1 cellular context compared by ENCODE assay signal in the genomic region with DNA sequence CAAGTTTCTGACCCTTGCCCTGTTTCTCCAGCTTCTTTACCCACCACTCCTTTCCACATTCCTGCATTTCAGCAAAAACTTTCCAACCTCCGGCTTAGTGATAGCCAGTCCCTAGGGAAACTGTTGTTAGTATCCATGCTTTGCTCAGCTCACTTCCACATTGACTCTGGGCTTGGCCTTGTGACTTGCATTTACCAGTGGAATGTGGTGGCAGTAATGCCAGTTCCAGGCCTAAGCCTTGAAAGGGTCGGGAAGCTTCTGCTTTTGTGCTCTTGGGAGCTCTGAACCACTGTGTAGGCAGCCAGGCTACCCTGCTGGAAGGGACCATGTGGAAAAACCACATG.
TF ChIP-seq lines count a peak whose summit lies in the region.

No MANE protein-coding gene starts in this region.

TF ChIP-seq in GM23338, 12 proteins besides CTCF, POLR2A, EP300 and RAD21 (continued from another document):
- TF ChIP-seq, protein P1, sequence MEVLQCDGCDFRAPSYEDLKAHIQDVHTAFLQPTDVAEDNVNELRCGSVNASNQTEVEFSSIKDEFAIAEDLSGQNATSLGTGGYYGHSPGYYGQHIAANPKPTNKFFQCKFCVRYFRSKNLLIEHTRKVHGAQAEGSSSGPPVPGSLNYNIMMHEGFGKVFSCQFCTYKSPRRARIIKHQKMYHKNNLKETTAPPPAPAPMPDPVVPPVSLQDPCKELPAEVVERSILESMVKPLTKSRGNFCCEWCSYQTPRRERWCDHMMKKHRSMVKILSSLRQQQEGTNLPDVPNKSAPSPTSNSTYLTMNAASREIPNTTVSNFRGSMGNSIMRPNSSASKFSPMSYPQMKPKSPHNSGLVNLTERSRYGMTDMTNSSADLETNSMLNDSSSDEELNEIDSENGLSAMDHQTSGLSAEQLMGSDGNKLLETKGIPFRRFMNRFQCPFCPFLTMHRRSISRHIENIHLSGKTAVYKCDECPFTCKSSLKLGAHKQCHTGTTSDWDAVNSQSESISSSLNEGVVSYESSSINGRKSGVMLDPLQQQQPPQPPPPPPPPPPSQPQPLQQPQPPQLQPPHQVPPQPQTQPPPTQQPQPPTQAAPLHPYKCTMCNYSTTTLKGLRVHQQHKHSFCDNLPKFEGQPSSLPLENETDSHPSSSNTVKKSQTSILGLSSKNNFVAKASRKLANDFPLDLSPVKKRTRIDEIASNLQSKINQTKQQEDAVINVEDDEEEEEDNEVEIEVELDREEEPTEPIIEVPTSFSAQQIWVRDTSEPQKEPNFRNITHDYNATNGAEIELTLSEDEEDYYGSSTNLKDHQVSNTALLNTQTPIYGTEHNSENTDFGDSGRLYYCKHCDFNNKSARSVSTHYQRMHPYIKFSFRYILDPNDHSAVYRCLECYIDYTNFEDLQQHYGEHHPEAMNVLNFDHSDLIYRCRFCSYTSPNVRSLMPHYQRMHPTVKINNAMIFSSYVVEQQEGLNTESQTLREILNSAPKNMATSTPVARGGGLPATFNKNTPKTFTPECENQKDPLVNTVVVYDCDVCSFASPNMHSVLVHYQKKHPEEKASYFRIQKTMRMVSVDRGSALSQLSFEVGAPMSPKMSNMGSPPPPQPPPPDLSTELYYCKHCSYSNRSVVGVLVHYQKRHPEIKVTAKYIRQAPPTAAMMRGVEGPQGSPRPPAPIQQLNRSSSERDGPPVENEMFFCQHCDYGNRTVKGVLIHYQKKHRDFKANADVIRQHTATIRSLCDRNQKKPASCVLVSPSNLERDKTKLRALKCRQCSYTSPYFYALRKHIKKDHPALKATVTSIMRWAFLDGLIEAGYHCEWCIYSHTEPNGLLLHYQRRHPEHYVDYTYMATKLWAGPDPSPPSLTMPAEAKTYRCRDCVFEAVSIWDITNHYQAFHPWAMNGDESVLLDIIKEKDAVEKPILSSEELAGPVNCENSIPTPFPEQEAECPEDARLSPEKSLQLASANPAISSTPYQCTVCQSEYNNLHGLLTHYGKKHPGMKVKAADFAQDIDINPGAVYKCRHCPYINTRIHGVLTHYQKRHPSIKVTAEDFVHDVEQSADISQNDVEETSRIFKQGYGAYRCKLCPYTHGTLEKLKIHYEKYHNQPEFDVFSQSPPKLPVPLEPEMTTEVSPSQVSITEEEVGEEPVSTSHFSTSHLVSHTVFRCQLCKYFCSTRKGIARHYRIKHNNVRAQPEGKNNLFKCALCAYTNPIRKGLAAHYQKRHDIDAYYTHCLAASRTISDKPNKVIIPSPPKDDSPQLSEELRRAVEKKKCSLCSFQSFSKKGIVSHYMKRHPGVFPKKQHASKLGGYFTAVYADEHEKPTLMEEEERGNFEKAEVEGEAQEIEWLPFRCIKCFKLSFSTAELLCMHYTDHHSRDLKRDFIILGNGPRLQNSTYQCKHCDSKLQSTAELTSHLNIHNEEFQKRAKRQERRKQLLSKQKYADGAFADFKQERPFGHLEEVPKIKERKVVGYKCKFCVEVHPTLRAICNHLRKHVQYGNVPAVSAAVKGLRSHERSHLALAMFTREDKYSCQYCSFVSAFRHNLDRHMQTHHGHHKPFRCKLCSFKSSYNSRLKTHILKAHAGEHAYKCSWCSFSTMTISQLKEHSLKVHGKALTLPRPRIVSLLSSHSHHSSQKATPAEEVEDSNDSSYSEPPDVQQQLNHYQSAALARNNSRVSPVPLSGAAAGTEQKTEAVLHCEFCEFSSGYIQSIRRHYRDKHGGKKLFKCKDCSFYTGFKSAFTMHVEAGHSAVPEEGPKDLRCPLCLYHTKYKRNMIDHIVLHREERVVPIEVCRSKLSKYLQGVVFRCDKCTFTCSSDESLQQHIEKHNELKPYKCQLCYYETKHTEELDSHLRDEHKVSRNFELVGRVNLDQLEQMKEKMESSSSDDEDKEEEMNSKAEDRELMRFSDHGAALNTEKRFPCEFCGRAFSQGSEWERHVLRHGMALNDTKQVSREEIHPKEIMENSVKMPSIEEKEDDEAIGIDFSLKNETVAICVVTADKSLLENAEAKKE (CRISPR knock-in tag; IDR thresholded peaks at IDR 0.05): no peak
- TF ChIP-seq, protein P2, sequence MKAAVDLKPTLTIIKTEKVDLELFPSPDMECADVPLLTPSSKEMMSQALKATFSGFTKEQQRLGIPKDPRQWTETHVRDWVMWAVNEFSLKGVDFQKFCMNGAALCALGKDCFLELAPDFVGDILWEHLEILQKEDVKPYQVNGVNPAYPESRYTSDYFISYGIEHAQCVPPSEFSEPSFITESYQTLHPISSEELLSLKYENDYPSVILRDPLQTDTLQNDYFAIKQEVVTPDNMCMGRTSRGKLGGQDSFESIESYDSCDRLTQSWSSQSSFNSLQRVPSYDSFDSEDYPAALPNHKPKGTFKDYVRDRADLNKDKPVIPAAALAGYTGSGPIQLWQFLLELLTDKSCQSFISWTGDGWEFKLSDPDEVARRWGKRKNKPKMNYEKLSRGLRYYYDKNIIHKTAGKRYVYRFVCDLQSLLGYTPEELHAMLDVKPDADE (IDR thresholded peaks at IDR 0.05): no peak
- no peak for TF ChIP-seq JUNB (IDR thresholded peaks at IDR 0.05; ENCODE audit: unreplicated experiment)
TF ChIP-seq in GM23338: peak in this region for 0.
